16 cellular contexts compared by ENCODE assay signal in genomic region chr10:74743401-74743800, GRCh38.
"Had no signal": no experiment of that assay in that cellular context is flagged by ENCODE, and none has a peak within 500 bp of the region (broad histone marks: within the 10 kb centered on the region; RNA-seq: fewer than 3 reads in every experiment).

No MANE protein-coding gene starts in this region.

- DNase-seq: activated CD4-positive, alpha-beta T cell treated with anti-CD3 and anti-CD28 coated beads for 36 hours; activated CD8-positive, alpha-beta T cell treated with anti-CD3 and anti-CD28 coated beads, Interleukin-2, amount 10 ng/mL, durations not matched to agents 7 days and 5 days; brain microvascular endothelial cell; cerebellar nuclear complex; dermis blood vessel endothelial cell; hippocampal formation; kidney glomerular epithelial cell; lower lobe of right lung; midbrain; naive B cell; retina; stimulated activated CD4-positive, alpha-beta T cell treated with anti-CD3 and anti-CD28 coated beads, Interleukin-4, amount 100 ng/mL, for 4 hours; T1000; thyroid gland; uterus had no signal

- H3K36me3 Mint-ChIP-seq: activated naive CD8-positive, alpha-beta T cell; naive B cell had no signal

- H3K27me3 Mint-ChIP-seq: activated CD4-positive, alpha-beta T cell treated with anti-CD3 and anti-CD28 coated beads for 36 hours; activated naive CD8-positive, alpha-beta T cell; naive B cell had no signal

- H3K4me3 Mint-ChIP-seq: activated CD4-positive, alpha-beta T cell treated with anti-CD3 and anti-CD28 coated beads for 36 hours; activated CD8-positive, alpha-beta T cell treated with anti-CD3 and anti-CD28 coated beads, Interleukin-2, amount 10 ng/mL, durations not matched to agents 7 days and 5 days; activated naive CD8-positive, alpha-beta T cell; naive B cell had no signal

- H3K9me3 Mint-ChIP-seq: naive B cell had no signal

- H3K27ac Mint-ChIP-seq: activated CD4-positive, alpha-beta T cell treated with anti-CD3 and anti-CD28 coated beads for 36 hours; activated naive CD8-positive, alpha-beta T cell had no signal

- ATAC-seq: activated CD4-positive, alpha-beta T cell treated with anti-CD3 and anti-CD28 coated beads for 36 hours; activated CD8-positive, alpha-beta T cell treated with anti-CD3 and anti-CD28 coated beads, Interleukin-2, amount 10 ng/mL, durations not matched to agents 7 days and 5 days; lower lobe of right lung had no signal
